In genomic region chr6:231779-232178, GRCh38 we compare ENCODE assay signal across 18 cellular contexts.
"Had no signal": no experiment of that assay in that cellular context is flagged by ENCODE, and none has a peak within 500 bp of the region (broad histone marks: within the 10 kb centered on the region; RNA-seq: fewer than 3 reads in every experiment).

No MANE protein-coding gene starts in this region.

- H3K4me2 ChIP-seq: hepatocyte had no signal

- H3K9me3 ChIP-seq: esophagus muscularis mucosa, left lung, pancreas, sigmoid colon, spleen, thyroid gland had no signal

- H3K4me3 ChIP-seq: coronary artery, esophagus muscularis mucosa, hepatocyte, left lung, pancreas, sigmoid colon, spleen, thyroid gland had no signal

- DNase-seq: activated CD4-positive, alpha-beta memory T cell treated with anti-CD3 and anti-CD28 coated beads for 36 hours; activated CD4-positive, alpha-beta T cell treated with anti-CD3 and anti-CD28 coated beads for 1 hour; activated CD8-positive, alpha-beta memory T cell treated with anti-CD3 and anti-CD28 coated beads, Interleukin-2, amount 50 U/mL, for 48 hours; activated effector memory CD4-positive, alpha-beta T cell treated with Interleukin-2 at 50 U/mL for 16 hours; central memory CD4-positive, alpha-beta T cell; kidney; left lung; mammary epithelial cell; naive B cell; pancreas; sigmoid colon; spleen; stimulated activated CD4-positive, alpha-beta T cell treated with anti-CD3 and anti-CD28 coated beads, Interleukin-1b, Interleukin-23, amount 100 ng/mL, for 48 hours; T1000; thyroid gland had no signal

- H3K36me3 ChIP-seq: esophagus muscularis mucosa, left lung, pancreas, sigmoid colon, spleen, thyroid gland had no signal

- H3K27ac ChIP-seq: coronary artery, esophagus muscularis mucosa, hepatocyte, left lung, pancreas, sigmoid colon, spleen, thyroid gland had no signal

- H3K4me1 ChIP-seq: pancreas, thyroid gland had no signal

- H3K27me3 ChIP-seq: hepatocyte, left lung, pancreas, sigmoid colon, spleen, thyroid gland had no signal

- FAIRE-seq: kidney, pancreas had no signal

- H2AFZ ChIP-seq: hepatocyte had no signal

- ATAC-seq: left lung, pancreas had no signal

- H3K79me2 ChIP-seq: hepatocyte had no signal
